8 cellular contexts compared by ENCODE assay signal in genomic region chr17:45172541-45173286, GRCh38.
DNase-seq lines count a peak whose midpoint lies in the region; ATAC-seq and FAIRE-seq lines count a peak whose summit lies in the region.

No MANE protein-coding gene starts in this region.

- no peak for ATAC-seq in HG02678 (IDR thresholded peaks at IDR 0.05; ENCODE audit: unreplicated experiment)

- no peaks in the 10 kb centered on the region for H3K9me3 ChIP-seq in effector memory CD4-positive, alpha-beta T cell (ENCODE audit: control insufficient read depth, low read length)

- peak overlapping the region; percentile 43 for H3K4me3 ChIP-seq in effector memory CD4-positive, alpha-beta T cell (ENCODE audit: insufficient read depth, low read depth, low read length, poor library complexity, severe bottlenecking)

- DNase-seq in NAMALWA (ENCODE audit: low spot score) (peak; percentile 36), midbrain (lab: John Stamatoyannopoulos, UW) (peak; percentile 93), HuH-7.5 (ENCODE audit: low spot score) (no peak)
- DNase-seq in activated CD4-positive, alpha-beta T cell treated with anti-CD3 and anti-CD28 coated beads, Interleukin-2, amount 50 U/mL, for 24 hours (ENCODE audit: low read depth in 1 of 2, low spot score in 1 of 2) = peak; percentile 19 to 54
- peak in 1 of 3 donors; percentile 8 for DNase-seq in effector memory CD4-positive, alpha-beta T cell
- peak; percentile 52 for DNase-seq in stimulated activated CD8-positive, alpha-beta memory T cell treated with anti-CD3 and anti-CD28 coated beads, Interleukin-4, amount 100 ng/mL, for 24 hours (ENCODE audit: low read depth)

- H3K27ac ChIP-seq in effector memory CD4-positive, alpha-beta T cell (ENCODE audit: insufficient read depth, low read length, poor library complexity, severe bottlenecking) = peak overlapping the region; percentile 53

- H3K36me3 ChIP-seq in effector memory CD4-positive, alpha-beta T cell (ENCODE audit: control insufficient read depth, insufficient read depth, low read length) = no peaks in the 10 kb centered on the region

- peak; percentile 31 for FAIRE-seq in G401.6 (lab: Jason Lieb, UNC)

- H3K27me3 ChIP-seq in effector memory CD4-positive, alpha-beta T cell (replicated peaks; ENCODE audit: control insufficient read depth, insufficient read depth, low read length, poor library complexity, severe bottlenecking) = no peaks in the 10 kb centered on the region

- peaks cover 16% of the 10 kb centered on the region for H3K4me1 ChIP-seq in effector memory CD4-positive, alpha-beta T cell (ENCODE audit: control insufficient read depth, insufficient read depth, low read length, poor library complexity, severe bottlenecking)
